In genomic region chr12:48183091-48183875, GRCh38 we compare ENCODE assay signal across 8 cellular contexts. TPM values are rescaled to one million over a fixed set of nuclear protein-coding genes. Genes with fewer than 3 reads are reported as not detected.
DNase-seq lines count a peak whose midpoint lies in the region; ATAC-seq lines count a peak whose summit lies in the region.

CCDC184 (plus strand) TSS chr12:48183644; CDS start chr12:48184123, 479 bp downstream.

- DNase-seq in ACHN (peak; percentile 80), NCI-H524 (lab: John Stamatoyannopoulos, UW) (peak; percentile 91 to 93), lung microvascular endothelial cell (ENCODE audit: low read depth in 2 of 2) (peak; percentile 51 to 74)
- DNase-seq in activated CD8-positive, alpha-beta memory T cell treated with anti-CD3 and anti-CD28 coated beads for 1 hour (ENCODE audit: extremely low read depth in 1 of 2, low read depth in 1 of 2): peak; percentile 36 to 51
- DNase-seq in effector CD8-positive, alpha-beta T cell (lab: John Stamatoyannopoulos, UW): peak; percentile 63
- DNase-seq in stimulated activated CD4-positive, alpha-beta T cell treated with anti-CD3 and anti-CD28 coated beads, TNF-alpha, amount 100 ng/mL, for 4 hours (ENCODE audit: low read depth in 3 of 3): peak; percentile 38 to 64 (median 56)

- peak; percentile 83 for ATAC-seq in GM18867 (IDR thresholded peaks at IDR 0.05; ENCODE audit: unreplicated experiment)
- peak; percentile 69 for ATAC-seq in HG03135 (IDR thresholded peaks at IDR 0.05; ENCODE audit: unreplicated experiment)

- in situ Hi-C loops in ACHN (cut with HindIII; ENCODE audit: low pct_ligation_motif_present, low pct_unique_long_range_greater_than_20kb, low sequenced_read_pairs): no loop called here

RNA-seq across cellular contexts. Expression of gene CCDC184, which starts in this region (rescaled TPM):
- total RNA-seq in lung microvascular endothelial cell: not detected in 2 replicates

Comparison
In these comparisons a context has a peak if more than half of its experiments do, and no peak if none do; other contexts are left out.
1. Peak in every context shown above with its lines: DNase-seq and ATAC-seq.
2. Peak in DNase-seq in lung microvascular endothelial cell; RNA of the gene not detected or under 1 TPM.